In the genomic region with DNA sequence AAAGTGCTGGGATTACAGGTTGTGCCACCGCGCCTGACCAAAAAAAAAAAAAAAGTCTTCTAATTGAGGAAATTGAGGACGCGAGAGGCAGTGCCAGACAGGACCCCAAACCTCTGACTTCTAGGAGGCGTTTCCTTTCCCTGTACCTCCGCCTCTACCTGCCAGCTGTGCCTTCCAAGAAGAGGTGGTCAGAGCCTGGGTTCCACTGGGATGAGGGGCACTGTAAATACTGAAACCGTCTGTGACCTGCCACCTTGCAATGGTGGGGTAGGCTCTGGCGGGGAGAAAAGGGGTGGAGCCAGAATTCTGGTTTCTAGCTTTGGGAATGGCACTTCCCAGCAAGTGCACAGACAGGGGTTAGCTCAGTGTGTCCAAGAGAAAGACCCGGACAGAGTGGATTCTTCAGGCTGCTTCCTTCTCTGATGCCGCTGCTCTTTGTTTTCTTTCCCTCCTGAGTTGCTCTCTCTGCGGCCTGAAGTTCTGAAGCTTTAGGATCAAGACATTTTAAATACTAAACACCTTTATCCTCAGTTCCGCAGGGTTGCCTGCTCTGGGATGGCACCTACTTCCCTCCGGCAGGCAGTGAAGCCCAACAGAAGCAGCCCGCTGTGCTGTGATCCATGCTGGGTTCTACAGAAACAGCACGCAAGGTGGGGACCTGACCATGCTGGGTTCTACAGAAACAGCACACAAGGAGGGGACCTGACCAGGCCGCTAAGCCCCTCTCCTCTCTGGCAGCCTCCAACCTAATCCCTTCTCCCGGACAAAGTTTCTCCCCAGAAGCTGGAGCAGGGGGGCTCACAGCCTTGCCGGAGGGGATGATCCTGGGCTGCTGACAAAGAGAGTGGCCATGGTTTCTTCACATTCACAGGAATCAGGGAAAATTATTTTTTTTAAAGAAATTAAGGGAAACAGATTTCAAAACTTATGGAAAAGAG, we compare ENCODE assay signal across 26 cellular contexts.
A peak's percentile ranks its signal among the peaks of the same experiment; 100 is the strongest.
DNase-seq lines count a peak whose midpoint lies in the region; ATAC-seq and TF ChIP-seq lines count a peak whose summit lies in the region.
"Had no signal": no experiment of that assay in that cellular context is flagged by ENCODE, and none has a peak within 500 bp of the region (broad histone marks: within the 10 kb centered on the region; RNA-seq: fewer than 3 reads in every experiment).

No MANE protein-coding gene starts in this region.

- H2AFZ ChIP-seq in neural progenitor cell (replicated peaks) = no peak overlapping the region

- peak overlapping the region; percentile 66 for H3K27ac Mint-ChIP-seq in CD4-positive, alpha-beta T cell
- H3K27ac Mint-ChIP-seq in neural progenitor cell = peak overlapping the region; percentile 12
- H3K27ac Mint-ChIP-seq in natural killer cell = no peak overlapping the region
- no peak overlapping the region for H3K27ac Mint-ChIP-seq in glutamatergic neuron (ENCODE audit: unreplicated experiment)
- H3K27ac Mint-ChIP-seq: activated CD4-positive, alpha-beta T cell treated with anti-CD3 and anti-CD28 coated beads for 36 hours; activated CD8-positive, alpha-beta T cell treated with anti-CD3 and anti-CD28 coated beads for 36 hours; activated naive CD8-positive, alpha-beta T cell treated with anti-CD3 and anti-CD28 coated beads, Interleukin-2, amount 50 U/mL, for 24 hours had no signal

- H3K36me3 Mint-ChIP-seq in CD4-positive, alpha-beta T cell (ENCODE audit: low read depth) = peaks cover 65% of the 10 kb centered on the region
- H3K36me3 Mint-ChIP-seq in neural progenitor cell (no peaks in the 10 kb centered on the region), natural killer cell (no peaks in the 10 kb centered on the region), glutamatergic neuron (ENCODE audit: unreplicated experiment) (peaks cover 12% of the 10 kb centered on the region)

- no peaks in the 10 kb centered on the region for H3K27me3 ChIP-seq in CD4-positive, alpha-beta T cell (ENCODE audit: control insufficient read depth, insufficient read depth, low read length)
- H3K27me3 ChIP-seq in NT2/D1 (ENCODE audit: insufficient read depth, insufficient read length) = no peaks in the 10 kb centered on the region
- no peaks in the 10 kb centered on the region for H3K27me3 ChIP-seq in neural progenitor cell
- H3K27me3 ChIP-seq: SJCRH30, upper lobe of right lung had no signal

- TF ChIP-seq CTCF in CD4-positive, alpha-beta T cell (IDR thresholded peaks at IDR 0.05) = no peak
- TF ChIP-seq CTCF in neural progenitor cell (IDR thresholded peaks at IDR 0.05) (no peak), natural killer cell (IDR thresholded peaks at IDR 0.05) (no peak), glutamatergic neuron (IDR thresholded peaks at IDR 0.05; ENCODE audit: partially characterized antibody, unreplicated experiment) (no peak)

- no peak overlapping the region for H3K27ac ChIP-seq in CD4-positive, alpha-beta T cell (ENCODE audit: low read depth, low read length)
- no peak overlapping the region for H3K27ac ChIP-seq in neural progenitor cell
- H3K27ac ChIP-seq: epithelial cell of prostate, SJCRH30, upper lobe of right lung had no signal

- POLR2A ChIA-PET in CD4-positive, alpha-beta T cell (lab: Charles Lee) = no interaction called here

- H3K4me1 Mint-ChIP-seq in CD4-positive, alpha-beta T cell (ENCODE audit: low read depth) = peaks cover 5% of the 10 kb centered on the region
- H3K4me1 Mint-ChIP-seq in neural progenitor cell (peaks cover 43% of the 10 kb centered on the region), natural killer cell (peaks cover 0 to 4% of the 10 kb centered on the region in 2 donors), glutamatergic neuron (ENCODE audit: low read depth, unreplicated experiment) (peaks cover 36% of the 10 kb centered on the region)
- H3K4me1 Mint-ChIP-seq: activated naive CD8-positive, alpha-beta T cell treated with anti-CD3 and anti-CD28 coated beads, Interleukin-2, amount 50 U/mL, for 24 hours; memory B cell had no signal

- H3K36me3 ChIP-seq in NT2/D1 (ENCODE audit: insufficient read depth, insufficient read length, low read length) = no peaks in the 10 kb centered on the region
- no peaks in the 10 kb centered on the region for H3K36me3 ChIP-seq in neural progenitor cell
- H3K36me3 ChIP-seq: SJCRH30, upper lobe of right lung had no signal

- H3F3A ChIP-seq in neural progenitor cell (ENCODE audit: low read depth) = peaks cover 30% of the 10 kb centered on the region

- H3K4me1 ChIP-seq in NT2/D1 (ENCODE audit: insufficient read depth, insufficient read length) = peaks cover 12% of the 10 kb centered on the region
- peaks cover 28% of the 10 kb centered on the region for H3K4me1 ChIP-seq in neural progenitor cell
- H3K4me1 ChIP-seq: SJCRH30, upper lobe of right lung had no signal

- H3K79me2 ChIP-seq in neural progenitor cell (ENCODE audit: low read depth) = no peaks in the 10 kb centered on the region

- intact Hi-C loops in CD4-positive, alpha-beta T cell (cut with DNase I, micrococcal nuclease) = loop anchor here in 1 of 2 experiments (2.0 to 5.0 kb wide), 3 partner anchors 143 to 218 kb away; no protein-coding TSS in a partner anchor
- intact Hi-C loops in natural killer cell (cut with micrococcal nuclease) = no loop called here

- CTCF ChIA-PET in CD4-positive, alpha-beta T cell (lab: Charles Lee) = no interaction called here

- no peaks in the 10 kb centered on the region for H3K9me3 ChIP-seq in CD4-positive, alpha-beta T cell (ENCODE audit: control insufficient read depth, low read length)
- H3K9me3 ChIP-seq in NT2/D1 (ENCODE audit: insufficient read depth, low read length) (no peaks in the 10 kb centered on the region), neural progenitor cell (ENCODE audit: low read depth) (no peaks in the 10 kb centered on the region)
- H3K9me3 ChIP-seq: SJCRH30, upper lobe of right lung had no signal

- ATAC-seq in CD4-positive, alpha-beta T cell (ENCODE audit: poor library complexity) = no peak
- ATAC-seq in GM18520 (IDR thresholded peaks at IDR 0.05; ENCODE audit: unreplicated experiment) = no peak
- no peak for ATAC-seq in natural killer cell
- ATAC-seq: activated CD4-positive, alpha-beta T cell treated with anti-CD3 and anti-CD28 coated beads for 36 hours; activated CD8-positive, alpha-beta T cell treated with anti-CD3 and anti-CD28 coated beads for 36 hours; activated naive CD8-positive, alpha-beta T cell treated with anti-CD3 and anti-CD28 coated beads, Interleukin-2, amount 50 U/mL, for 24 hours; HCT116; upper lobe of right lung had no signal

- H4K20me1 ChIP-seq in neural progenitor cell (ENCODE audit: low read depth) = peaks cover 6% of the 10 kb centered on the region

- no peak overlapping the region for H3K4me3 Mint-ChIP-seq in CD4-positive, alpha-beta T cell
- H3K4me3 Mint-ChIP-seq in neural progenitor cell = no peak overlapping the region
- no peak overlapping the region for H3K4me3 Mint-ChIP-seq in natural killer cell
- no peak overlapping the region for H3K4me3 Mint-ChIP-seq in glutamatergic neuron (ENCODE audit: unreplicated experiment)
- H3K4me3 Mint-ChIP-seq: activated CD4-positive, alpha-beta T cell treated with anti-CD3 and anti-CD28 coated beads for 36 hours; activated CD8-positive, alpha-beta T cell treated with anti-CD3 and anti-CD28 coated beads for 36 hours; activated naive CD8-positive, alpha-beta T cell treated with anti-CD3 and anti-CD28 coated beads, Interleukin-2, amount 50 U/mL, for 24 hours; memory B cell had no signal

- no peaks in the 10 kb centered on the region for H3K27me3 Mint-ChIP-seq in CD4-positive, alpha-beta T cell
- H3K27me3 Mint-ChIP-seq in neural progenitor cell (ENCODE audit: insufficient read depth, low read depth) (peaks cover 7% of the 10 kb centered on the region), natural killer cell (ENCODE audit: low read depth in 2 of 2) (no peaks in the 10 kb centered on the region), glutamatergic neuron (ENCODE audit: unreplicated experiment) (peaks cover 9% of the 10 kb centered on the region)
- H3K27me3 Mint-ChIP-seq: activated CD4-positive, alpha-beta T cell treated with anti-CD3 and anti-CD28 coated beads for 36 hours; activated CD8-positive, alpha-beta T cell treated with anti-CD3 and anti-CD28 coated beads for 36 hours; activated naive CD8-positive, alpha-beta T cell treated with anti-CD3 and anti-CD28 coated beads, Interleukin-2, amount 50 U/mL, for 24 hours; memory B cell had no signal

- H3K4me3 ChIP-seq in NT2/D1 (ENCODE audit: insufficient read length, low read depth) (no peak overlapping the region), neural progenitor cell (no peak overlapping the region)
- H3K4me3 ChIP-seq: SJCRH30, upper lobe of right lung had no signal

- no peak for DNase-seq in CD4-positive, alpha-beta T cell
- DNase-seq in NT2/D1 (ENCODE audit: low read depth, low spot score) (no peak), ecto neural progenitor cell (ENCODE audit: low spot score) (peak; percentile 59), neural progenitor cell (ENCODE audit: low spot score) (peak; percentile 61), pons (ENCODE audit: low spot score) (no peak), natural killer cell (no peak), glutamatergic neuron (no peak)
- DNase-seq: activated CD4-positive, alpha-beta T cell treated with anti-CD3 and anti-CD28 coated beads for 36 hours; activated CD8-positive, alpha-beta T cell treated with anti-CD3 and anti-CD28 coated beads for 36 hours; activated gamma-delta T cell treated with Interleukin-2 at 50 U/mL for 16 hours; activated naive CD8-positive, alpha-beta T cell treated with anti-CD3 and anti-CD28 coated beads, Interleukin-2, amount 50 U/mL, for 24 hours; COR-L47; IMR-90; NCI-H1048; NCI-H2107; NCI-H446; NCI-H82; SJCRH30; stimulated activated CD4-positive, alpha-beta T cell treated with anti-CD3 and anti-CD28 coated beads, Interleukin-4, amount 100 ng/mL, for 24 hours; SW 1271; T-helper 9 cell; upper lobe of right lung had no signal

- H3K9ac ChIP-seq in NT2/D1 (ENCODE audit: insufficient read length, low read depth) (peak overlapping the region; percentile 42), neural progenitor cell (no peak overlapping the region)

- H3K4me2 ChIP-seq in neural progenitor cell = peak overlapping the region; percentile 30

- H3K9me3 Mint-ChIP-seq in CD4-positive, alpha-beta T cell = no peaks in the 10 kb centered on the region
- no peaks in the 10 kb centered on the region for H3K9me3 Mint-ChIP-seq in neural progenitor cell
- no peaks in the 10 kb centered on the region for H3K9me3 Mint-ChIP-seq in natural killer cell
- H3K9me3 Mint-ChIP-seq in glutamatergic neuron (ENCODE audit: unreplicated experiment) = peaks cover 4% of the 10 kb centered on the region
- H3K9me3 Mint-ChIP-seq: activated CD8-positive, alpha-beta T cell treated with anti-CD3 and anti-CD28 coated beads for 36 hours; activated naive CD8-positive, alpha-beta T cell treated with anti-CD3 and anti-CD28 coated beads, Interleukin-2, amount 50 U/mL, for 24 hours; memory B cell had no signal

Comparison
In these comparisons a context has a peak if more than half of its experiments do, and no peak if none do; other contexts are left out.
1. DNase-seq: peak in ecto neural progenitor cell (single experiment) and neural progenitor cell (single experiment); none in CD4-positive, alpha-beta T cell (0 of 10), NT2/D1 (single experiment), pons (single experiment), natural killer cell (single experiment) and glutamatergic neuron (single experiment).
2. H3K27ac Mint-ChIP-seq: peak in CD4-positive, alpha-beta T cell (single experiment) and neural progenitor cell (single experiment); none in natural killer cell (0 of 2) and glutamatergic neuron (single experiment).